ENCODE assay signal across 29 cellular contexts in the genomic region with DNA sequence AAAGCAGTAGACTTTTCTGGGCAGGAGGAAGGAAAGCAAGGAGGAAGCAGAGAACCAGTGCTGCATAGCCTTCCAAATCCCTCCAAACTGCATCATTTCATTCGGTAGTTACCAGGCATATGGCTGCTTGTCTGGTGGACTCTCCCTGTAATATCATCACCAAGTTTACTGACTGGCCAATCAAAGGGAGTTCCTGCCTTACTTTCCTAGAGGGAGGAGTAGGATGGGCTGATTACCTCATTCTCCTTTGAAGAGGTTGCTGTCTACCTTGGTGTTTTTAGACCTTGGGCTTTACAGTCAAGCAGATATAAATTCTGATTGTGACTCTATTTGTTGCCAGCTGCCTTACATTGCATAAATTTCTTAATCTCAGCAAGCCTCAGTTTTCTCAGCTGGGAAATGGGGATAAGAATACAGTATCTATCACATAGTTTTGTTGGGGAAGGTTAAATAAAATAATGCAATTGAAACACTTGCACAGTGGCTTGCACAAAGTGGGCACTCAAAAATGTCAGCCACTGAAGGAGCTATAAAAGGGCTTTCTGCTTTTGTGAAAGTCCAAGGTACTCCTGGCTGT.
"Had no signal": no experiment of that assay in that cellular context is flagged by ENCODE, and none has a peak within 500 bp of the region (broad histone marks: within the 10 kb centered on the region; RNA-seq: fewer than 3 reads in every experiment).

No MANE protein-coding gene starts in this region.

- H3K4me2 ChIP-seq: neural progenitor cell, smooth muscle cell had no signal

- H3K79me2 ChIP-seq: parathyroid adenoma had no signal

- FAIRE-seq: islet of Langerhans had no signal

- H3K27me3 ChIP-seq: dorsolateral prefrontal cortex, neural progenitor cell, suprapubic skin, vagina had no signal

- H3K9me3 ChIP-seq: heart right ventricle, lower lobe of right lung, suprapubic skin, vagina had no signal

- H2AFZ ChIP-seq: neural progenitor cell, parathyroid adenoma had no signal

- H3K9me3 Mint-ChIP-seq: endodermal cell; natural killer cell treated with Interleukin-12 subunit alpha and Interleukin-12 subunit beta and Interleukin-15 and Interleukin-18, amount 100 ng/mL, for 72 hours; neural progenitor cell had no signal

- H3K36me3 ChIP-seq: heart right ventricle, lower lobe of right lung, neural progenitor cell, suprapubic skin, vagina had no signal

- H3K9ac ChIP-seq: neural progenitor cell, parathyroid adenoma had no signal

- DNase-seq: dorsolateral prefrontal cortex; effector CD4-positive, alpha-beta T cell; endodermal cell; foreskin fibroblast; glutamatergic neuron; heart right ventricle; hippocampal formation; kidney glomerular epithelial cell; left ventricle myocardium superior; lower lobe of right lung; naive B cell; stimulated activated CD4-positive, alpha-beta T cell treated with anti-CD3 and anti-CD28 coated beads, Interleukin-12 subunit alpha, Interleukin-12 subunit beta, amount 100 ng/mL, for 4 hours; stimulated activated CD4-positive, alpha-beta T cell treated with anti-CD3 and anti-CD28 coated beads, Interleukin-1b, Interleukin-23, amount 100 ng/mL, for 48 hours; stimulated activated CD4-positive, alpha-beta T cell treated with anti-CD3 and anti-CD28 coated beads, Interleukin-4, amount 100 ng/mL, for 1 hour; stimulated activated CD8-positive, alpha-beta memory T cell treated with anti-CD3 and anti-CD28 coated beads, Interleukin-4, amount 100 ng/mL, for 48 hours; stimulated activated naive CD4-positive, alpha-beta T cell; stimulated activated naive CD8-positive, alpha-beta T cell treated with anti-CD3 and anti-CD28 coated beads, Interleukin-15, amount 100 ng/mL, for 72 hours; trophoblast cell had no signal

- H3K4me3 Mint-ChIP-seq: endodermal cell; naive B cell; natural killer cell treated with Interleukin-12 subunit alpha and Interleukin-12 subunit beta and Interleukin-15 and Interleukin-18, amount 100 ng/mL, for 72 hours; neural progenitor cell; stimulated activated naive CD8-positive, alpha-beta T cell treated with anti-CD3 and anti-CD28 coated beads, Interleukin-15, amount 100 ng/mL, for 72 hours had no signal

- H3K4me1 Mint-ChIP-seq: naive B cell; stimulated activated naive CD8-positive, alpha-beta T cell treated with anti-CD3 and anti-CD28 coated beads, Interleukin-15, amount 100 ng/mL, for 72 hours had no signal

- H3K36me3 Mint-ChIP-seq: naive B cell; natural killer cell treated with Interleukin-12 subunit alpha and Interleukin-12 subunit beta and Interleukin-15 and Interleukin-18, amount 100 ng/mL, for 72 hours; neural progenitor cell had no signal

- H3K27ac Mint-ChIP-seq: endodermal cell; naive B cell; natural killer cell treated with Interleukin-12 subunit alpha and Interleukin-12 subunit beta and Interleukin-15 and Interleukin-18, amount 100 ng/mL, for 72 hours; progenitor cell of endocrine pancreas; stimulated activated naive CD8-positive, alpha-beta T cell treated with anti-CD3 and anti-CD28 coated beads, Interleukin-15, amount 100 ng/mL, for 72 hours had no signal

- H3K4me3 ChIP-seq: dorsolateral prefrontal cortex, heart right ventricle, lower lobe of right lung, neural progenitor cell, smooth muscle cell, suprapubic skin, vagina had no signal

- H3K27me3 Mint-ChIP-seq: naive B cell; natural killer cell treated with Interleukin-12 subunit alpha and Interleukin-12 subunit beta and Interleukin-15 and Interleukin-18, amount 100 ng/mL, for 72 hours; stimulated activated naive CD8-positive, alpha-beta T cell treated with anti-CD3 and anti-CD28 coated beads, Interleukin-15, amount 100 ng/mL, for 72 hours had no signal

- H3K4me1 ChIP-seq: heart right ventricle, lower lobe of right lung, parathyroid adenoma, suprapubic skin, vagina had no signal

- ATAC-seq: esophagus mucosa; heart right ventricle; left ventricle myocardium superior; lower lobe of right lung; natural killer cell treated with Interleukin-12 subunit alpha and Interleukin-12 subunit beta and Interleukin-15 and Interleukin-18, amount 100 ng/mL, for 72 hours; sciatic nerve; stimulated activated naive CD8-positive, alpha-beta T cell treated with anti-CD3 and anti-CD28 coated beads, Interleukin-15, amount 100 ng/mL, for 72 hours had no signal

- H3K27ac ChIP-seq: dorsolateral prefrontal cortex, epithelial cell of prostate, heart right ventricle, lower lobe of right lung, neural progenitor cell, parathyroid adenoma, suprapubic skin, vagina had no signal
